8 cellular contexts compared by ENCODE assay signal in genomic region chr9:86352440-86353106, GRCh38. TPM values are rescaled to one million over a fixed set of nuclear protein-coding genes. Genes with fewer than 3 reads are reported as not detected.
DNase-seq lines count a peak whose midpoint lies in the region; ATAC-seq, FAIRE-seq and TF ChIP-seq lines count a peak whose summit lies in the region.

No MANE protein-coding gene starts in this region.

- no peak for TF ChIP-seq POLR2A in sigmoid colon (IDR thresholded peaks at IDR 0.05)

- 43 to 57% methylated on average over 5 of the region's 5 CpGs for WGBS in sigmoid colon, 2 donors

- peak; percentile 78 for FAIRE-seq in GM18507 (lab: Jason Lieb, UNC)

- POLR2A ChIA-PET in Panc1 (lab: Charles Lee): no interaction called here

- CTCF ChIA-PET in Panc1 (lab: Charles Lee): no interaction called here

- H3K9me3 Mint-ChIP-seq in endothelial cell (ENCODE audit: unreplicated experiment): no peaks in the 10 kb centered on the region

- peak overlapping the region; percentile 20 for H3K27ac Mint-ChIP-seq in endothelial cell (ENCODE audit: unreplicated experiment)

- H3K27me3 Mint-ChIP-seq in endothelial cell (ENCODE audit: unreplicated experiment): no peaks in the 10 kb centered on the region

- intact Hi-C loops in Panc1 (cut with micrococcal nuclease; ENCODE audit: unreplicated experiment) (no loop called here), sigmoid colon (cut with DNase I) (loop anchor here (5.0 kb wide), 2 partner anchors 70 to 595 kb away; partner anchors contain the start of genes GAS1 and ISCA1)

- in situ Hi-C loops in Panc1 (cut with HindIII; ENCODE audit: low pct_unique_long_range_greater_than_20kb, low sequenced_read_pairs): no loop called here

- peaks cover 22% of the 10 kb centered on the region for H3K4me1 ChIP-seq in Panc1 (ENCODE audit: control insufficient read depth, insufficient read depth, low read length)
- peaks cover 0 to 59% (median 52%) of the 10 kb centered on the region in 4 donors for H3K4me1 ChIP-seq in sigmoid colon

- H3K36me3 ChIP-seq in Panc1 (ENCODE audit: control insufficient read depth, insufficient read depth, low read length): peaks cover 9% of the 10 kb centered on the region
- peaks cover 0 to 18% (median 2%) of the 10 kb centered on the region in 4 donors for H3K36me3 ChIP-seq in sigmoid colon

- TF ChIP-seq CTCF in Panc1 (IDR thresholded peaks at IDR 0.05) (no peak), endothelial cell (IDR thresholded peaks at IDR 0.05; ENCODE audit: unreplicated experiment) (no peak), sigmoid colon (IDR thresholded peaks at IDR 0.05) (no peak)

- H3K36me3 Mint-ChIP-seq in endothelial cell (ENCODE audit: low read depth, unreplicated experiment): no peaks in the 10 kb centered on the region

- TF ChIP-seq EP300 in sigmoid colon (IDR thresholded peaks at IDR 0.05): no peak

- BruUV-seq in Panc1 (replicated peaks; lab: Mats Ljungman, UMichigan): TSS peak; percentile 74

- peak overlapping the region; percentile 71 to 89 for H3K4me3 ChIP-seq in Panc1 (ENCODE audit: low read depth in 2 of 2, low read length in 2 of 2)
- H3K4me3 ChIP-seq in sigmoid colon: peak overlapping the region in 2 of 4 donors; percentile 71 to 98

- H3K27me3 ChIP-seq in Panc1 (ENCODE audit: control insufficient read depth, insufficient read depth, low read length): no peaks in the 10 kb centered on the region
- no peaks in the 10 kb centered on the region for H3K27me3 ChIP-seq in sigmoid colon

- no peak for DNase-seq in GM18507 (ENCODE audit: extremely low spot score, insufficient read length, low read depth)
- no peak for DNase-seq in Panc1 (ENCODE audit: low read depth, low spot score)
- DNase-seq in endothelial cell (ENCODE audit: low spot score): no peak
- no peak for DNase-seq in sigmoid colon
- no peak for DNase-seq in MV-4-11 (lab: John Stamatoyannopoulos, UW)
- no peak for DNase-seq in iPS-NIHi11 (ENCODE audit: low spot score)

- H3K4me1 Mint-ChIP-seq in endothelial cell (ENCODE audit: unreplicated experiment): peaks cover 19% of the 10 kb centered on the region

- peak overlapping the region; percentile 54 for H3K27ac ChIP-seq in Panc1 (ENCODE audit: low read length)
- peak overlapping the region in 3 of 4 donors; percentile 93 to 99 (median 94) for H3K27ac ChIP-seq in sigmoid colon

- H3K9me3 ChIP-seq in Panc1 (ENCODE audit: control insufficient read depth, insufficient read depth, low read depth, low read length): no peaks in the 10 kb centered on the region
- H3K9me3 ChIP-seq in sigmoid colon: no peaks in the 10 kb centered on the region

- H3K4me3 Mint-ChIP-seq in endothelial cell (ENCODE audit: unreplicated experiment): peak overlapping the region; percentile 78

- ATAC-seq in Panc1 (no peak), GM18858 (IDR thresholded peaks at IDR 0.05; ENCODE audit: unreplicated experiment) (no peak), HG03565 (IDR thresholded peaks at IDR 0.05; ENCODE audit: unreplicated experiment) (no peak)

RNA-seq across cellular contexts. Expression of gene TUT7, which starts 1.6 kb away (rescaled TPM):
- total RNA-seq in Panc1 (2021; ENCODE audit: unreplicated experiment): 12.5 TPM
- polyA plus RNA-seq in Panc1 (2012; ENCODE audit: insufficient read length): 5.4 TPM
- 18.8 TPM for total RNA-seq in endothelial cell (ENCODE audit: unreplicated experiment)
- 10 to 100 TPM; 39.2 to 59.0 (median 48.2) TPM for total RNA-seq in sigmoid colon
- polyA plus RNA-seq in sigmoid colon: 10 to 100 TPM; 11.6 to 14.8 (median 12.6) TPM
